Comparison of ENCODE assay signal across 1 cellular context in the genomic region with DNA sequence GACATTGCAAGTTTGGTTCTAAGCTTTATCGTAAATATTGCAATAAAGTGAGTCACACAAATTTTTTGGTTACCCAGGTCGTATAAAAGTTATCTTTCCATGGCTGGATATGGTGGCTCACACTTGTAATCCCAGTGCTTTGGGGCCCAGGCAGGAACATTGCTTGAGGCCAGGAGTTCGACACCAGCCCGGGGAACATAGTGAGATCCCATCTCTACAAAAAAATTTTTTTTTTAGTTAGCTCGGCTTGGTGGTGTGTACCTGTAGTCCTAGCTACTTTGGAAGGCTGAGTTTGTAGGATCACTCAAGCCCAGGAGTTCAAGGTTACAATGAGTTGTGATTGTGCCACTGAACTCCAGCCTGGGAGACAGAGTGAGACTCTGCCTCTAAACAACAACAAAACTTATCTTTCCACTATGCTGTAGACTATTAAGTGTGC.
A peak's percentile ranks its signal among the peaks of the same experiment; 100 is the strongest.
TF ChIP-seq lines count a peak whose summit lies in the region.

No MANE protein-coding gene starts in this region.

TF ChIP-seq in HepG2, 621 proteins besides CTCF, POLR2A, EP300 and RAD21 (continues in another document):
- TF ChIP-seq MED8 (CRISPR knock-in tag; IDR thresholded peaks at IDR 0.05; ENCODE audit: insufficient replicate concordance) (no peak), ZNF484 (CRISPR knock-in tag; IDR thresholded peaks at IDR 0.05; ENCODE audit: borderline replicate concordance, low read depth) (no peak), STAG1 (CRISPR knock-in tag; IDR thresholded peaks at IDR 0.05) (no peak), AHR (CRISPR knock-in tag; IDR thresholded peaks at IDR 0.05) (no peak), THAP7 (CRISPR knock-in tag; IDR thresholded peaks at IDR 0.05) (no peak), MXI1 (IDR thresholded peaks at IDR 0.05; ENCODE audit: borderline replicate concordance, low read depth, low read length) (no peak; the same call in 2 of the 3 replicates), SMYD3 (CRISPR knock-in tag; IDR thresholded peaks at IDR 0.05) (no peak), ATM (IDR thresholded peaks at IDR 0.05; ENCODE audit: borderline replicate concordance) (no peak), KDM1A (CRISPR knock-in tag; IDR thresholded peaks at IDR 0.05) (no peak), ZNF367 (CRISPR knock-in tag; IDR thresholded peaks at IDR 0.05; ENCODE audit: borderline replicate concordance) (no peak), ZKSCAN8 (CRISPR knock-in tag; IDR thresholded peaks at IDR 0.05; ENCODE audit: borderline replicate concordance) (no peak), MTERF4 (CRISPR knock-in tag; IDR thresholded peaks at IDR 0.05) (no peak), ZNF317 (CRISPR knock-in tag; IDR thresholded peaks at IDR 0.05) (peak; percentile 29; the same call in 1 of the 2 replicates), PAXIP1 (CRISPR knock-in tag; conservative IDR thresholded peaks at IDR 0.05) (peak; percentile 58; the same call in 1 of the 2 replicates), RXRA (CRISPR knock-in tag; IDR thresholded peaks at IDR 0.05) (no peak), ZNF562 (CRISPR knock-in tag; IDR thresholded peaks at IDR 0.05; ENCODE audit: borderline replicate concordance) (no peak), JUNB (CRISPR knock-in tag; IDR thresholded peaks at IDR 0.05; ENCODE audit: borderline replicate concordance) (no peak), ZNF264 (CRISPR knock-in tag; IDR thresholded peaks at IDR 0.05) (no peak), MAFF (IDR thresholded peaks at IDR 0.05; ENCODE audit: low read depth, low read length) (no peak), GATAD2A (CRISPR knock-in tag; IDR thresholded peaks at IDR 0.05) (peak; percentile 64), ETS1 (CRISPR knock-in tag; IDR thresholded peaks at IDR 0.05) (no peak), THAP11 (CRISPR knock-in tag; IDR thresholded peaks at IDR 0.05) (no peak), RFX5 (IDR thresholded peaks at IDR 0.05; ENCODE audit: low read depth, low read length) (no peak), ZSCAN9 (CRISPR knock-in tag; IDR thresholded peaks at IDR 0.05; ENCODE audit: borderline replicate concordance) (no peak), XBP1 (CRISPR knock-in tag; IDR thresholded peaks at IDR 0.05) (no peak), ZNF7 (CRISPR knock-in tag; IDR thresholded peaks at IDR 0.05) (no peak), NFYB (CRISPR knock-in tag; IDR thresholded peaks at IDR 0.05) (no peak), ZNF432 (CRISPR knock-in tag; IDR thresholded peaks at IDR 0.05; ENCODE audit: borderline replicate concordance) (no peak), AKNA (CRISPR knock-in tag; IDR thresholded peaks at IDR 0.05; ENCODE audit: borderline replicate concordance) (no peak), PATZ1 (CRISPR knock-in tag; IDR thresholded peaks at IDR 0.05) (no peak)
- TF ChIP-seq, protein P1, sequence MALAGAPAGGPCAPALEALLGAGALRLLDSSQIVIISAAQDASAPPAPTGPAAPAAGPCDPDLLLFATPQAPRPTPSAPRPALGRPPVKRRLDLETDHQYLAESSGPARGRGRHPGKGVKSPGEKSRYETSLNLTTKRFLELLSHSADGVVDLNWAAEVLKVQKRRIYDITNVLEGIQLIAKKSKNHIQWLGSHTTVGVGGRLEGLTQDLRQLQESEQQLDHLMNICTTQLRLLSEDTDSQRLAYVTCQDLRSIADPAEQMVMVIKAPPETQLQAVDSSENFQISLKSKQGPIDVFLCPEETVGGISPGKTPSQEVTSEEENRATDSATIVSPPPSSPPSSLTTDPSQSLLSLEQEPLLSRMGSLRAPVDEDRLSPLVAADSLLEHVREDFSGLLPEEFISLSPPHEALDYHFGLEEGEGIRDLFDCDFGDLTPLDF (CRISPR knock-in tag; IDR thresholded peaks at IDR 0.05) = no peak
- TF ChIP-seq, protein P2, sequence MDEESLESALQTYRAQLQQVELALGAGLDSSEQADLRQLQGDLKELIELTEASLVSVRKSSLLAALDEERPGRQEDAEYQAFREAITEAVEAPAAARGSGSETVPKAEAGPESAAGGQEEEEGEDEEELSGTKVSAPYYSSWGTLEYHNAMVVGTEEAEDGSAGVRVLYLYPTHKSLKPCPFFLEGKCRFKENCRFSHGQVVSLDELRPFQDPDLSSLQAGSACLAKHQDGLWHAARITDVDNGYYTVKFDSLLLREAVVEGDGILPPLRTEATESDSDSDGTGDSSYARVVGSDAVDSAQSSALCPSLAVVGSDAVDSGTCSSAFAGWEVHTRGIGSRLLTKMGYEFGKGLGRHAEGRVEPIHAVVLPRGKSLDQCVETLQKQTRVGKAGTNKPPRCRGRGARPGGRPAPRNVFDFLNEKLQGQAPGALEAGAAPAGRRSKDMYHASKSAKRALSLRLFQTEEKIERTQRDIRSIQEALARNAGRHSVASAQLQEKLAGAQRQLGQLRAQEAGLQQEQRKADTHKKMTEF (CRISPR knock-in tag; IDR thresholded peaks at IDR 0.05) = peak; percentile 25
- TF ChIP-seq, protein P3, sequence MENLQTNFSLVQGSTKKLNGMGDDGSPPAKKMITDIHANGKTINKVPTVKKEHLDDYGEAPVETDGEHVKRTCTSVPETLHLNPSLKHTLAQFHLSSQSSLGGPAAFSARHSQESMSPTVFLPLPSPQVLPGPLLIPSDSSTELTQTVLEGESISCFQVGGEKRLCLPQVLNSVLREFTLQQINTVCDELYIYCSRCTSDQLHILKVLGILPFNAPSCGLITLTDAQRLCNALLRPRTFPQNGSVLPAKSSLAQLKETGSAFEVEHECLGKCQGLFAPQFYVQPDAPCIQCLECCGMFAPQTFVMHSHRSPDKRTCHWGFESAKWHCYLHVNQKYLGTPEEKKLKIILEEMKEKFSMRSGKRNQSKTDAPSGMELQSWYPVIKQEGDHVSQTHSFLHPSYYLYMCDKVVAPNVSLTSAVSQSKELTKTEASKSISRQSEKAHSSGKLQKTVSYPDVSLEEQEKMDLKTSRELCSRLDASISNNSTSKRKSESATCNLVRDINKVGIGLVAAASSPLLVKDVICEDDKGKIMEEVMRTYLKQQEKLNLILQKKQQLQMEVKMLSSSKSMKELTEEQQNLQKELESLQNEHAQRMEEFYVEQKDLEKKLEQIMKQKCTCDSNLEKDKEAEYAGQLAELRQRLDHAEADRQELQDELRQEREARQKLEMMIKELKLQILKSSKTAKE (CRISPR knock-in tag; IDR thresholded peaks at IDR 0.05; ENCODE audit: borderline replicate concordance) = no peak
- TF ChIP-seq, protein P4, sequence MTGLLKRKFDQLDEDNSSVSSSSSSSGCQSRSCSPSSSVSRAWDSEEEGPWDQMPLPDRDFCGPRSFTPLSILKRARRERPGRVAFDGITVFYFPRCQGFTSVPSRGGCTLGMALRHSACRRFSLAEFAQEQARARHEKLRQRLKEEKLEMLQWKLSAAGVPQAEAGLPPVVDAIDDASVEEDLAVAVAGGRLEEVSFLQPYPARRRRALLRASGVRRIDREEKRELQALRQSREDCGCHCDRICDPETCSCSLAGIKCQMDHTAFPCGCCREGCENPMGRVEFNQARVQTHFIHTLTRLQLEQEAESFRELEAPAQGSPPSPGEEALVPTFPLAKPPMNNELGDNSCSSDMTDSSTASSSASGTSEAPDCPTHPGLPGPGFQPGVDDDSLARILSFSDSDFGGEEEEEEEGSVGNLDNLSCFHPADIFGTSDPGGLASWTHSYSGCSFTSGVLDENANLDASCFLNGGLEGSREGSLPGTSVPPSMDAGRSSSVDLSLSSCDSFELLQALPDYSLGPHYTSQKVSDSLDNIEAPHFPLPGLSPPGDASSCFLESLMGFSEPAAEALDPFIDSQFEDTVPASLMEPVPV (CRISPR knock-in tag; IDR thresholded peaks at IDR 0.05) = no peak
- TF ChIP-seq, protein P5, sequence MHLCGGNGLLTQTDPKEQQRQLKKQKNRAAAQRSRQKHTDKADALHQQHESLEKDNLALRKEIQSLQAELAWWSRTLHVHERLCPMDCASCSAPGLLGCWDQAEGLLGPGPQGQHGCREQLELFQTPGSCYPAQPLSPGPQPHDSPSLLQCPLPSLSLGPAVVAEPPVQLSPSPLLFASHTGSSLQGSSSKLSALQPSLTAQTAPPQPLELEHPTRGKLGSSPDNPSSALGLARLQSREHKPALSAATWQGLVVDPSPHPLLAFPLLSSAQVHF (CRISPR knock-in tag; IDR thresholded peaks at IDR 0.05) = no peak
